8 cellular contexts compared by ENCODE assay signal in genomic region chr10:33116293-33116697, GRCh38.
DNase-seq lines count a peak whose midpoint lies in the region; ATAC-seq and TF ChIP-seq lines count a peak whose summit lies in the region.

No MANE protein-coding gene starts in this region.

- no peaks in the 10 kb centered on the region for H3K27me3 ChIP-seq in CD8-positive, alpha-beta T cell (ENCODE audit: insufficient read depth, low read length)
- no peaks in the 10 kb centered on the region for H3K27me3 ChIP-seq in sigmoid colon

- CTCF ChIA-PET in CD8-positive, alpha-beta T cell (lab: Charles Lee) = interaction anchor here (0.7 to 10.9 kb wide), 15 partner anchors 10 to 217 kb away, joined by 3 to 97 read pairs (median 5); no protein-coding TSS in a partner anchor

- TF ChIP-seq EP300 in sigmoid colon (IDR thresholded peaks at IDR 0.05) = no peak

- no peaks in the 10 kb centered on the region for H3K36me3 Mint-ChIP-seq in CD8-positive, alpha-beta T cell
- H3K36me3 Mint-ChIP-seq in glutamatergic neuron (ENCODE audit: unreplicated experiment) = no peaks in the 10 kb centered on the region

- POLR2A ChIA-PET in CD8-positive, alpha-beta T cell (lab: Charles Lee) = interaction anchor here (1.2 to 1.8 kb wide), 2 partner anchors 10 to 22 kb away, joined by 6 to 8 read pairs; no protein-coding TSS in a partner anchor

- no peaks in the 10 kb centered on the region for H3K36me3 ChIP-seq in CD8-positive, alpha-beta T cell (ENCODE audit: insufficient read depth, low read length)
- no peaks in the 10 kb centered on the region for H3K36me3 ChIP-seq in sigmoid colon

- intact Hi-C loops in CD8-positive, alpha-beta T cell (cut with DNase I, micrococcal nuclease) = loop anchor here (1.0 kb wide), 1 partner anchor 39 kb away; no protein-coding TSS in a partner anchor
- intact Hi-C loops in sigmoid colon (cut with DNase I) = no loop called here

- H3K9me3 Mint-ChIP-seq in CD8-positive, alpha-beta T cell = no peaks in the 10 kb centered on the region
- H3K9me3 Mint-ChIP-seq in glutamatergic neuron (ENCODE audit: unreplicated experiment) = peaks cover 2% of the 10 kb centered on the region

- ATAC-seq in CD8-positive, alpha-beta T cell = no peak
- ATAC-seq in GM21423 (IDR thresholded peaks at IDR 0.05; ENCODE audit: unreplicated experiment) = no peak

- peak overlapping the region; percentile 23 for H3K4me3 Mint-ChIP-seq in CD8-positive, alpha-beta T cell
- no peak overlapping the region for H3K4me3 Mint-ChIP-seq in glutamatergic neuron (ENCODE audit: unreplicated experiment)

- TF ChIP-seq POLR2A in sigmoid colon (IDR thresholded peaks at IDR 0.05) = no peak

- no peaks in the 10 kb centered on the region for H3K27me3 Mint-ChIP-seq in CD8-positive, alpha-beta T cell (ENCODE audit: low read depth)
- H3K27me3 Mint-ChIP-seq in glutamatergic neuron (ENCODE audit: unreplicated experiment) = no peaks in the 10 kb centered on the region

- H3K4me3 ChIP-seq in CD8-positive, alpha-beta T cell (ENCODE audit: low read depth, low read length) = no peak overlapping the region
- H3K4me3 ChIP-seq in retinal pigment epithelial cell (ENCODE audit: low read length) = no peak overlapping the region
- H3K4me3 ChIP-seq in sigmoid colon = no peak overlapping the region

- H3K9me3 ChIP-seq in CD8-positive, alpha-beta T cell (ENCODE audit: low read length) = no peaks in the 10 kb centered on the region
- H3K9me3 ChIP-seq in sigmoid colon = no peaks in the 10 kb centered on the region

- peak; percentile 42 for TF ChIP-seq CTCF in CD8-positive, alpha-beta T cell (IDR thresholded peaks at IDR 0.05)
- TF ChIP-seq CTCF in glutamatergic neuron (IDR thresholded peaks at IDR 0.05; ENCODE audit: partially characterized antibody, unreplicated experiment) = peak; percentile 67
- peak; percentile 85 for TF ChIP-seq CTCF in retinal pigment epithelial cell (conservative IDR thresholded peaks at IDR 0.05; ENCODE audit: low read depth, low read length)
- TF ChIP-seq CTCF in sigmoid colon (IDR thresholded peaks at IDR 0.05) = peak in 2 of 4 experiments; percentile 29 to 47

- DNase-seq in CD8-positive, alpha-beta T cell = peak in 4 of 7 experiments; percentile 26 to 59 (median 38)
- DNase-seq in HCEC 1CT = peak; percentile 36
- peak; percentile 21 for DNase-seq in T1000 (lab: John Stamatoyannopoulos, UW)
- peak; percentile 66 for DNase-seq in glutamatergic neuron
- no peak for DNase-seq in retinal pigment epithelial cell (ENCODE audit: low read depth)
- DNase-seq in GM19238 (ENCODE audit: insufficient read length, low spot score) = no peak
- no peak for DNase-seq in sigmoid colon

- no peak overlapping the region for H3K27ac ChIP-seq in CD8-positive, alpha-beta T cell (ENCODE audit: low read depth, low read length)
- H3K27ac ChIP-seq in sigmoid colon = no peak overlapping the region

- peaks cover 40% of the 10 kb centered on the region for H3K4me1 ChIP-seq in CD8-positive, alpha-beta T cell (ENCODE audit: insufficient read depth, low read length)
- no peaks in the 10 kb centered on the region for H3K4me1 ChIP-seq in sigmoid colon

- H3K27ac Mint-ChIP-seq in CD8-positive, alpha-beta T cell = peak overlapping the region; percentile 76
- H3K27ac Mint-ChIP-seq in glutamatergic neuron (ENCODE audit: unreplicated experiment) = peak overlapping the region; percentile 3

- WGBS in sigmoid colon, 2 donors = 64 to 66% methylated on average over 5 of the region's 5 CpGs

- H3K4me1 Mint-ChIP-seq in CD8-positive, alpha-beta T cell (ENCODE audit: low read depth) = peaks cover 81% of the 10 kb centered on the region
- H3K4me1 Mint-ChIP-seq in glutamatergic neuron (ENCODE audit: low read depth, unreplicated experiment) = peaks cover 15% of the 10 kb centered on the region

Comparison
In these comparisons a context has a peak if more than half of its experiments do, and no peak if none do; other contexts are left out.
1. DNase-seq: peak in CD8-positive, alpha-beta T cell (4 of 7), HCEC 1CT (single experiment), T1000 (single experiment) and glutamatergic neuron (single experiment); none in retinal pigment epithelial cell (single experiment), GM19238 (single experiment) and sigmoid colon (single experiment).